In genomic region chr5:139676951-139677367, GRCh38 we compare ENCODE assay signal across 8 cellular contexts. TPM values are rescaled to one million over a fixed set of nuclear protein-coding genes. Genes with fewer than 3 reads are reported as not detected.
DNase-seq lines count a peak whose midpoint lies in the region; FAIRE-seq and TF ChIP-seq lines count a peak whose summit lies in the region.
"Had no signal": no experiment of that assay in that cellular context is flagged by ENCODE, and none has a peak within 500 bp of the region (broad histone marks: within the 10 kb centered on the region; RNA-seq: fewer than 3 reads in every experiment).

No MANE protein-coding gene starts in this region.

- peaks cover 35 to 77% (median 57%) of the 10 kb centered on the region in 4 donors for H3K4me1 ChIP-seq in stomach

- H3K9me3 ChIP-seq in stomach = no peaks in the 10 kb centered on the region

- peak; percentile 48 to 67 for DNase-seq in NCI-H446 (lab: John Stamatoyannopoulos, UW)
- peak; percentile 80 for DNase-seq in cerebellum (ENCODE audit: low spot score)
- DNase-seq in medulla oblongata (ENCODE audit: extremely low spot score) = peak; percentile 95
- no peak for DNase-seq in stomach
- DNase-seq in GM12892 (ENCODE audit: insufficient read length) = no peak
- no peak for DNase-seq in HuH-7.5 (ENCODE audit: low spot score)
- no peak for DNase-seq in NOMO-1 (lab: John Stamatoyannopoulos, UW; ENCODE audit: unreplicated experiment in 2 of 2)

- no peak for TF ChIP-seq EP300 in stomach (IDR thresholded peaks at IDR 0.05)

- H3K36me3 ChIP-seq in stomach = peaks cover 17 to 23% (median 23%) of the 10 kb centered on the region in 4 donors

- no peak for TF ChIP-seq CTCF in stomach (IDR thresholded peaks at IDR 0.05)

- FAIRE-seq in GM12892 (lab: Jason Lieb, UNC) = no peak
- FAIRE-seq: RCC 7860 had no signal

- no peak for TF ChIP-seq POLR2A in stomach (IDR thresholded peaks at IDR 0.05)
- TF ChIP-seq POLR2A in GM12892 (IDR thresholded peaks at IDR 0.05; ENCODE audit: low read depth, low read length) = no peak

- H3K27me3 ChIP-seq in stomach = no peaks in the 10 kb centered on the region

- peak overlapping the region in 2 of 4 donors; percentile 13 to 31 for H3K4me3 ChIP-seq in stomach

- H3K27ac ChIP-seq in stomach = peak overlapping the region; percentile 9 to 80 (median 69)

- 29 to 62% (median 42%) methylated on average over 26 of the region's 26 CpGs for WGBS in stomach, 5 donors

- intact Hi-C loops in stomach (cut with DNase I; ENCODE audit: low total_unique reads) = no loop called here

RNA-seq across cellular contexts. Expression of gene CXXC5, which starts 28.8 kb away (rescaled TPM):
- total RNA-seq in cerebellum = 76.6 TPM
- 100 to 1,000 TPM in 1 of 5 donors, 10 to 100 TPM in 4; 25.9 to 101 (median 32.7) TPM for total RNA-seq in stomach
- 10 to 100 TPM; 18.3 to 26.3 (median 22.2) TPM for polyA plus RNA-seq in stomach
- 22.4 TPM for polyA plus RNA-seq in GM12892 (2012; ENCODE audit: missing spikeins)

Comparison
In these comparisons a context has a peak if more than half of its experiments do, and no peak if none do; other contexts are left out.
1. DNase-seq: peak in NCI-H446 (2 of 2), cerebellum (single experiment) and medulla oblongata (single experiment); none in stomach (single experiment), GM12892 (single experiment), HuH-7.5 (single experiment) and NOMO-1 (0 of 2).